Comparison of ENCODE assay signal across 1 cellular context in genomic region chr1:183246436-183246835, GRCh38.
TF ChIP-seq lines count a peak whose summit lies in the region.

No MANE protein-coding gene starts in this region.

TF ChIP-seq in IMR-90, 13 proteins besides CTCF, POLR2A, EP300 and RAD21:
- TF ChIP-seq RFX5 (IDR thresholded peaks at IDR 0.05; ENCODE audit: low read depth, low read length) (no peak), NFE2L2 (IDR thresholded peaks at IDR 0.05; ENCODE audit: low read depth, low read length) (no peak), MXI1 (IDR thresholded peaks at IDR 0.05; ENCODE audit: borderline replicate concordance, low read depth, low read length) (no peak), MAFK (IDR thresholded peaks at IDR 0.05; ENCODE audit: low read depth, low read length) (no peak), SMC3 (IDR thresholded peaks at IDR 0.05; ENCODE audit: low read depth, low read length) (no peak), USF2 (IDR thresholded peaks at IDR 0.05; ENCODE audit: low read depth, low read length) (no peak), CHD1 (IDR thresholded peaks at IDR 0.05; ENCODE audit: low read depth, low read length) (no peak), MAZ (IDR thresholded peaks at IDR 0.05; ENCODE audit: borderline replicate concordance, low read depth, low read length) (no peak), BHLHE40 (IDR thresholded peaks at IDR 0.05; ENCODE audit: low read depth, low read length) (no peak), CEBPB (IDR thresholded peaks at IDR 0.05; ENCODE audit: low read depth, low read length) (no peak), FOS (IDR thresholded peaks at IDR 0.05; ENCODE audit: low read depth, low read length) (no peak), RCOR1 (IDR thresholded peaks at IDR 0.05; ENCODE audit: insufficient replicate concordance, low read length) (no peak), ELK1 (IDR thresholded peaks at IDR 0.05; ENCODE audit: borderline replicate concordance, low read depth, low read length) (no peak)
TF ChIP-seq in IMR-90: peak in this region for 0.
